In genomic region chr7:131047651-131048304, GRCh38 we compare ENCODE assay signal across 24 cellular contexts.
DNase-seq lines count a peak whose midpoint lies in the region; ATAC-seq and TF ChIP-seq lines count a peak whose summit lies in the region.
"Had no signal": no experiment of that assay in that cellular context is flagged by ENCODE, and none has a peak within 500 bp of the region (broad histone marks: within the 10 kb centered on the region; RNA-seq: fewer than 3 reads in every experiment).

No MANE protein-coding gene starts in this region.

- no peaks in the 10 kb centered on the region for H3K36me3 ChIP-seq in CD4-positive, alpha-beta memory T cell (ENCODE audit: insufficient read depth, low read length)

- POLR2A ChIA-PET in CD4-positive, alpha-beta memory T cell (lab: Charles Lee; ENCODE audit: partially characterized antibody): interaction anchor here (1.3 kb wide), 1 partner anchor 9 kb away, joined by 5 read pairs; no protein-coding TSS in a partner anchor
- POLR2A ChIA-PET in activated naive CD8-positive, alpha-beta T cell treated with anti-CD3 and anti-CD28 coated beads, Interleukin-2, amount 10 ng/mL, durations not matched to agents 7 days and 5 days (lab: Charles Lee): interaction anchor here (0.6 kb wide), 1 partner anchor 133 kb away, joined by 4 read pairs; no protein-coding TSS in a partner anchor

- H3K36me3 Mint-ChIP-seq in CD4-positive, alpha-beta memory T cell: peaks cover 47 to 67% of the 10 kb centered on the region in 2 donors
- H3K36me3 Mint-ChIP-seq in activated naive CD8-positive, alpha-beta T cell treated with anti-CD3 and anti-CD28 coated beads, Interleukin-2, amount 10 ng/mL, durations not matched to agents 7 days and 5 days: peaks cover 13% of the 10 kb centered on the region
- H3K36me3 Mint-ChIP-seq in natural killer cell: peaks cover 7% of the 10 kb centered on the region

- no peak overlapping the region for H3K4me3 ChIP-seq in AG10803 (ENCODE audit: low read length)
- no peak overlapping the region for H3K4me3 ChIP-seq in CD4-positive, alpha-beta memory T cell (ENCODE audit: low read length in 2 of 2)
- H3K4me3 ChIP-seq: BLaER1 treated with 17β-estradiol and CSF1 and Interleukin-3, amounts not matched to agents 10 nM and 100 nM; K562; lung; right lobe of liver; SJCRH30; suprapubic skin; upper lobe of right lung had no signal

- intact Hi-C loops in CD4-positive, alpha-beta memory T cell (cut with micrococcal nuclease): no loop called here
- intact Hi-C loops in natural killer cell (cut with micrococcal nuclease): no loop called here

- peak; percentile 54 for DNase-seq in AG10803 (ENCODE audit: low read depth)
- no peak for DNase-seq in CD4-positive, alpha-beta memory T cell
- DNase-seq in activated naive CD8-positive, alpha-beta T cell treated with anti-CD3 and anti-CD28 coated beads, Interleukin-2, amount 10 ng/mL, durations not matched to agents 7 days and 5 days: no peak
- DNase-seq in natural killer cell: no peak
- DNase-seq in activated gamma-delta T cell treated with Interleukin-2 at 50 U/mL for 16 hours: no peak
- DNase-seq in DMS153 (lab: John Stamatoyannopoulos, UW): no peak
- DNase-seq in UCSD-AML1 (lab: John Stamatoyannopoulos, UW; ENCODE audit: unreplicated experiment): no peak
- DNase-seq: activated CD4-positive, alpha-beta T cell treated with anti-CD3 and anti-CD28 coated beads for 36 hours; activated CD8-positive, alpha-beta memory T cell treated with anti-CD3 and anti-CD28 coated beads, Interleukin-2, amount 10 ng/mL, durations not matched to agents 7 days and 5 days; amniotic stem cell; H9; NCI-H1105 treated with DMSO at 0.1 percent for 48 hours; NCI-H2029; NCI-H526 treated with DMSO at 0.1 percent for 48 hours; posterior cingulate gyrus; right lobe of liver; SJCRH30; stimulated activated CD4-positive, alpha-beta T cell treated with anti-CD3 and anti-CD28 coated beads, Interleukin-12 subunit alpha, Interleukin-12 subunit beta, amount 100 ng/mL, for 4 hours; stimulated activated CD4-positive, alpha-beta T cell treated with anti-CD3 and anti-CD28 coated beads, Interleukin-4, amount 100 ng/mL, for 1 hour; upper lobe of right lung had no signal

- H3K4me3 Mint-ChIP-seq in CD4-positive, alpha-beta memory T cell: peak overlapping the region in 1 of 8 donors; percentile 82
- peak overlapping the region; percentile 17 for H3K4me3 Mint-ChIP-seq in activated naive CD8-positive, alpha-beta T cell treated with anti-CD3 and anti-CD28 coated beads, Interleukin-2, amount 10 ng/mL, durations not matched to agents 7 days and 5 days
- H3K4me3 Mint-ChIP-seq in natural killer cell: peak overlapping the region; percentile 4
- H3K4me3 Mint-ChIP-seq: H9 had no signal

- CTCF ChIA-PET in CD4-positive, alpha-beta memory T cell (lab: Charles Lee; ENCODE audit: partially characterized antibody): interaction anchor here (1.6 kb wide), 1 partner anchor 10 kb away, joined by 4 read pairs; no protein-coding TSS in a partner anchor

- no peak for TF ChIP-seq CTCF in AG10803 (conservative IDR thresholded peaks at IDR 0.05; ENCODE audit: low read length)
- no peak for TF ChIP-seq CTCF in natural killer cell (IDR thresholded peaks at IDR 0.05)

- H3K27me3 ChIP-seq in CD4-positive, alpha-beta memory T cell (ENCODE audit: insufficient read depth, low read length): no peaks in the 10 kb centered on the region
- H3K27me3 ChIP-seq: BLaER1 treated with 17β-estradiol and CSF1 and Interleukin-3, amounts not matched to agents 10 nM and 100 nM; right lobe of liver; SJCRH30; suprapubic skin; upper lobe of right lung had no signal

- peaks cover 0 to 11% (median 2%) of the 10 kb centered on the region in 8 donors for H3K9me3 Mint-ChIP-seq in CD4-positive, alpha-beta memory T cell
- peaks cover 7% of the 10 kb centered on the region for H3K9me3 Mint-ChIP-seq in activated naive CD8-positive, alpha-beta T cell treated with anti-CD3 and anti-CD28 coated beads, Interleukin-2, amount 10 ng/mL, durations not matched to agents 7 days and 5 days
- peaks cover 0 to 2% of the 10 kb centered on the region in 2 donors for H3K9me3 Mint-ChIP-seq in natural killer cell

- H3K4me1 ChIP-seq in CD4-positive, alpha-beta memory T cell (ENCODE audit: insufficient read depth, low read length): peaks cover 66% of the 10 kb centered on the region

- no peak for ATAC-seq in activated naive CD8-positive, alpha-beta T cell treated with anti-CD3 and anti-CD28 coated beads, Interleukin-2, amount 10 ng/mL, durations not matched to agents 7 days and 5 days (ENCODE audit: low read depth)
- no peak for ATAC-seq in natural killer cell
- ATAC-seq: activated CD8-positive, alpha-beta memory T cell treated with anti-CD3 and anti-CD28 coated beads, Interleukin-2, amount 10 ng/mL, durations not matched to agents 7 days and 5 days; K562; upper lobe of right lung had no signal

- no peaks in the 10 kb centered on the region for H3K27me3 Mint-ChIP-seq in CD4-positive, alpha-beta memory T cell
- H3K27me3 Mint-ChIP-seq in activated naive CD8-positive, alpha-beta T cell treated with anti-CD3 and anti-CD28 coated beads, Interleukin-2, amount 10 ng/mL, durations not matched to agents 7 days and 5 days: no peaks in the 10 kb centered on the region
- H3K27me3 Mint-ChIP-seq in natural killer cell (ENCODE audit: low read depth in 2 of 2): no peaks in the 10 kb centered on the region
- H3K27me3 Mint-ChIP-seq: activated CD4-positive, alpha-beta T cell treated with anti-CD3 and anti-CD28 coated beads for 36 hours; activated CD8-positive, alpha-beta memory T cell treated with anti-CD3 and anti-CD28 coated beads, Interleukin-2, amount 10 ng/mL, durations not matched to agents 7 days and 5 days had no signal

- no peak overlapping the region for H3K27ac ChIP-seq in CD4-positive, alpha-beta memory T cell (ENCODE audit: low read depth, low read length)
- H3K27ac ChIP-seq: BLaER1 treated with 17β-estradiol and CSF1 and Interleukin-3, amounts not matched to agents 10 nM and 100 nM; right lobe of liver; SJCRH30; suprapubic skin; upper lobe of right lung had no signal

- H3K27ac Mint-ChIP-seq in CD4-positive, alpha-beta memory T cell: peak overlapping the region; percentile 3 to 94 (median 78)
- no peak overlapping the region for H3K27ac Mint-ChIP-seq in activated naive CD8-positive, alpha-beta T cell treated with anti-CD3 and anti-CD28 coated beads, Interleukin-2, amount 10 ng/mL, durations not matched to agents 7 days and 5 days
- peak overlapping the region; percentile 52 to 69 for H3K27ac Mint-ChIP-seq in natural killer cell

- H3K9me3 ChIP-seq in CD4-positive, alpha-beta memory T cell (ENCODE audit: control insufficient read depth in 1 of 2, low read length in 2 of 2): peaks cover 0 to 4% of the 10 kb centered on the region in 2 donors
- H3K9me3 ChIP-seq: right lobe of liver, suprapubic skin, upper lobe of right lung had no signal

- peaks cover 56 to 79% (median 66%) of the 10 kb centered on the region in 4 donors for H3K4me1 Mint-ChIP-seq in CD4-positive, alpha-beta memory T cell
- peaks cover 30% of the 10 kb centered on the region for H3K4me1 Mint-ChIP-seq in activated naive CD8-positive, alpha-beta T cell treated with anti-CD3 and anti-CD28 coated beads, Interleukin-2, amount 10 ng/mL, durations not matched to agents 7 days and 5 days
- peaks cover 63 to 65% of the 10 kb centered on the region in 2 donors for H3K4me1 Mint-ChIP-seq in natural killer cell
